Comparison of ENCODE assay signal across 8 cellular contexts in genomic region chr16:88810868-88811599, GRCh38. TPM values are rescaled to one million over a fixed set of nuclear protein-coding genes. Genes with fewer than 3 reads are reported as not detected.
A peak's percentile ranks its signal among the peaks of the same experiment; 100 is the strongest.
DNase-seq lines count a peak whose midpoint lies in the region; ATAC-seq and TF ChIP-seq lines count a peak whose summit lies in the region.

No MANE protein-coding gene starts in this region.

- CTCF ChIA-PET in Panc1 (lab: Charles Lee), result interaction anchor here (1.8 kb wide), 1 partner anchor 74 kb away, joined by 7 read pairs; no protein-coding TSS in a partner anchor

- peak overlapping the region; percentile 89 for H3K27ac ChIP-seq in Panc1 (ENCODE audit: low read length)

- no peaks in the 10 kb centered on the region for H3K9me3 Mint-ChIP-seq in activated naive CD4-positive, alpha-beta T cell treated with anti-CD3 and anti-CD28 coated beads, Interleukin-2, amount 50 U/mL, for 72 hours

- BruUV-seq in Panc1 (replicated peaks; lab: Mats Ljungman, UMichigan), result no TSS peak

- TF ChIP-seq CTCF in Panc1 (IDR thresholded peaks at IDR 0.05), result no peak
- TF ChIP-seq CTCF in omental fat pad (IDR thresholded peaks at IDR 0.05), result no peak

- in situ Hi-C loops in Panc1 (cut with HindIII; ENCODE audit: low pct_unique_long_range_greater_than_20kb, low sequenced_read_pairs), result no loop called here

- DNase-seq in Daoy (ENCODE audit: low read depth) (peak; percentile 85), HS-27A (ENCODE audit: low read depth) (peak; percentile 57), Panc1 (ENCODE audit: low read depth, low spot score) (no peak), globus pallidus (ENCODE audit: low spot score) (peak; percentile 83), omental fat pad (ENCODE audit: low spot score) (no peak), ureter (ENCODE audit: low spot score) (peak; percentile 86)
- DNase-seq in activated naive CD4-positive, alpha-beta T cell treated with anti-CD3 and anti-CD28 coated beads, Interleukin-2, amount 50 U/mL, for 72 hours (ENCODE audit: low spot score in 2 of 2), result peak in 1 of 2 donors; percentile 77

- peak; percentile 47 for ATAC-seq in GM21381 (IDR thresholded peaks at IDR 0.05; ENCODE audit: unreplicated experiment)
- ATAC-seq in Panc1, result peak; percentile 34
- ATAC-seq in activated naive CD4-positive, alpha-beta T cell treated with anti-CD3 and anti-CD28 coated beads, Interleukin-2, amount 50 U/mL, for 72 hours, result peak; percentile 60 to 62
- ATAC-seq in omental fat pad (ENCODE audit: low FRiP score), result peak; percentile 42

- H3K9me3 ChIP-seq in Panc1 (ENCODE audit: control insufficient read depth, insufficient read depth, low read depth, low read length), result no peaks in the 10 kb centered on the region

- H3K36me3 Mint-ChIP-seq in activated naive CD4-positive, alpha-beta T cell treated with anti-CD3 and anti-CD28 coated beads, Interleukin-2, amount 50 U/mL, for 72 hours, result peaks cover 11% of the 10 kb centered on the region in 2 donors

- POLR2A ChIA-PET in Panc1 (lab: Charles Lee), result no interaction called here

- H3K27me3 ChIP-seq in Panc1 (ENCODE audit: control insufficient read depth, insufficient read depth, low read length), result no peaks in the 10 kb centered on the region

- intact Hi-C loops in Panc1 (cut with micrococcal nuclease; ENCODE audit: unreplicated experiment), result loop anchor here (10.0 kb wide), 1 partner anchor 354 kb away; no protein-coding TSS in a partner anchor

- peaks cover 4% of the 10 kb centered on the region; the same call in 1 of the 2 replicates for H3K36me3 ChIP-seq in Panc1 (ENCODE audit: control insufficient read depth, insufficient read depth, low read length)

- peak overlapping the region; percentile 95 for H3K27ac Mint-ChIP-seq in activated naive CD4-positive, alpha-beta T cell treated with anti-CD3 and anti-CD28 coated beads, Interleukin-2, amount 50 U/mL, for 72 hours

- H3K4me1 ChIP-seq in Panc1 (ENCODE audit: control insufficient read depth, insufficient read depth, low read length), result peaks cover 21% of the 10 kb centered on the region

- peak overlapping the region; percentile 64 to 78 for H3K4me3 ChIP-seq in Panc1 (ENCODE audit: low read depth in 2 of 2, low read length in 2 of 2)

RNA-seq across cellular contexts. Expression of gene APRT, which starts 0.7 kb away (rescaled TPM):
- total RNA-seq in Daoy (2014; rRNA removed; shearing (Covaris generic)), result 106 and 112 TPM in 2 replicates
- 231 TPM for total RNA-seq in Panc1 (2021; ENCODE audit: unreplicated experiment)
- 326 TPM for polyA plus RNA-seq in Panc1 (2012; ENCODE audit: insufficient read length)
- total RNA-seq in activated naive CD4-positive, alpha-beta T cell treated with anti-CD3 and anti-CD28 coated beads, Interleukin-2, amount 50 U/mL, for 72 hours, result 100 to 1,000 TPM; 145 to 168 TPM
- total RNA-seq in omental fat pad, result 100 to 1,000 TPM in 3 of 4 donors, 10 to 100 TPM in 1; 94.4 to 127 (median 115) TPM
- 152 TPM for total RNA-seq in ureter

RNA-seq across cellular contexts. Expression of gene CDT1, which starts 7.4 kb away (rescaled TPM):
- 23.1 and 30.6 TPM in 2 replicates for total RNA-seq in Daoy (2014; rRNA removed; shearing (Covaris generic))
- total RNA-seq in Panc1 (2021; ENCODE audit: unreplicated experiment), result 39.9 TPM
- 25.1 TPM for polyA plus RNA-seq in Panc1 (2012; ENCODE audit: insufficient read length)
- total RNA-seq in activated naive CD4-positive, alpha-beta T cell treated with anti-CD3 and anti-CD28 coated beads, Interleukin-2, amount 50 U/mL, for 72 hours, result 100 to 1,000 TPM; 145 to 240 TPM
- 1 to 10 TPM in 2 of 4 donors, under 1 TPM in 2; 0.19 to 3.5 (median 1.6) TPM for total RNA-seq in omental fat pad
- 2.1 TPM for total RNA-seq in ureter

RNA-seq across cellular contexts. Expression of gene PIEZO1, which starts 26.0 kb away (rescaled TPM):
- 62.9 and 70.8 TPM in 2 replicates for total RNA-seq in Daoy (2014; rRNA removed; shearing (Covaris generic))
- 175 TPM for total RNA-seq in Panc1 (2021; ENCODE audit: unreplicated experiment)
- 228 TPM for polyA plus RNA-seq in Panc1 (2012; ENCODE audit: insufficient read length)
- 100 to 1,000 TPM in 1 of 2 donors, 10 to 100 TPM in 1; 55.7 to 128 TPM for total RNA-seq in activated naive CD4-positive, alpha-beta T cell treated with anti-CD3 and anti-CD28 coated beads, Interleukin-2, amount 50 U/mL, for 72 hours
- total RNA-seq in omental fat pad, result 100 to 1,000 TPM; 151 to 315 (median 249) TPM
- total RNA-seq in ureter, result 144 TPM

RNA-seq across cellular contexts. Expression of gene GALNS, which starts 45.7 kb away (rescaled TPM):
- total RNA-seq in Daoy (2014; rRNA removed; shearing (Covaris generic)), result 4.5 and 8.4 TPM in 2 replicates
- total RNA-seq in Panc1 (2021; ENCODE audit: unreplicated experiment), result 81.6 TPM
- polyA plus RNA-seq in Panc1 (2012; ENCODE audit: insufficient read length), result 106 TPM
- 10 to 100 TPM; 29.3 to 50.3 TPM for total RNA-seq in activated naive CD4-positive, alpha-beta T cell treated with anti-CD3 and anti-CD28 coated beads, Interleukin-2, amount 50 U/mL, for 72 hours
- total RNA-seq in omental fat pad, result 10 to 100 TPM; 15.0 to 32.0 (median 23.4) TPM
- total RNA-seq in ureter, result 44.4 TPM

RNA-seq across cellular contexts. Expression of gene TRAPPC2L, which starts 45.9 kb away (rescaled TPM):
- total RNA-seq in Daoy (2014; rRNA removed; shearing (Covaris generic)), result 27.7 and 31.6 TPM in 2 replicates
- total RNA-seq in Panc1 (2021; ENCODE audit: unreplicated experiment), result 73.8 TPM
- 129 TPM for polyA plus RNA-seq in Panc1 (2012; ENCODE audit: insufficient read length)
- total RNA-seq in activated naive CD4-positive, alpha-beta T cell treated with anti-CD3 and anti-CD28 coated beads, Interleukin-2, amount 50 U/mL, for 72 hours, result 10 to 100 TPM; 36.0 to 63.5 TPM
- total RNA-seq in omental fat pad, result 10 to 100 TPM; 25.3 to 49.4 (median 39.7) TPM
- 55.3 TPM for total RNA-seq in ureter

Comparison
In these comparisons a context has a peak if more than half of its experiments do, and no peak if none do; other contexts are left out.
1. DNase-seq: peak in Daoy (single experiment), HS-27A (single experiment), globus pallidus (single experiment) and ureter (single experiment); none in Panc1 (single experiment) and omental fat pad (single experiment).
2. Peak in every context shown above with its lines, with median percentiles within 50 percentile points of each other: ATAC-seq.